ENCODE assay signal across 25 cellular contexts in the genomic region with DNA sequence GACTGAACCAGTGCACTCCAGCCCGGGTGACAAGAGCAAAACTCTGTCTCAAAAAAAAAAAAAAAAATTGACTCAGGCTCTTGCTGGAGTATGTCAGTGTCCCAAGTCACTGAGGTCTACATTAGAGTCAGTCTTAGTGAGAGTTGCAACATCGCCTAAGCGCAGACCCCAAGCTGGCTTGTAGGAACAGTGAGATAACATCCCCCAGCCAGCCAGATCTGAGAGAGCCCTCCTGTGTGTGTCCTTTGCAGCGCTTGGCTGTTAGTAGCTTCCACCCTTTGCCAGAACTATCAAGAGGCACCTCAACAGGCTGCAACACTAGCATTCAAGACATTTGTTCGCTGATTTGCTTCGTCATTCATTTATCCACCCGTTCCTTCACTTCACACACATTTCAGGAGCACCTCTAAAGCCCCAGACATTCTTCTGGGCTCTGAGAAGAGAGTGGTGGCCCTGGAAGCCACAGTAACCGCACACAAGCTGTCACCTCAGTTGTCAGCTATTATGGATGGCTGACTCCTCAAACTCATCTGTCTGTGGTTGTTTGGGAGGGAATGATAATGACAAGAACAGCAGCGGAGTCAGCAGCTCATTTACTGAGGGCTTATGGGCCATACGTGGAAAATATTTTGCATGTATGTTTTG.
"Had no signal": no experiment of that assay in that cellular context is flagged by ENCODE, and none has a peak within 500 bp of the region (broad histone marks: within the 10 kb centered on the region; RNA-seq: fewer than 3 reads in every experiment).

No MANE protein-coding gene starts in this region.

- H3K36me3 ChIP-seq: adrenal gland, SJCRH30 had no signal

- H3K27me3 ChIP-seq: adrenal gland, SJCRH30 had no signal

- ATAC-seq: activated CD4-positive, alpha-beta T cell treated with anti-CD3 and anti-CD28 coated beads for 36 hours; activated CD8-positive, alpha-beta T cell treated with anti-CD3 and anti-CD28 coated beads for 36 hours; activated T-cell treated with anti-CD3 and anti-CD28 coated beads, Interleukin-2, amount 50 U/mL, for 72 hours; PC-3 had no signal

- H3K4me1 Mint-ChIP-seq: activated CD4-positive, alpha-beta T cell treated with anti-CD3 and anti-CD28 coated beads for 36 hours; activated naive CD8-positive, alpha-beta T cell treated with anti-CD3 and anti-CD28 coated beads, Interleukin-2, amount 10 ng/mL, durations not matched to agents 7 days and 5 days had no signal

- DNase-seq: activated CD4-positive, alpha-beta T cell treated with anti-CD3 and anti-CD28 coated beads for 36 hours; activated CD4-positive, CD25-positive, alpha-beta regulatory T cell; activated CD8-positive, alpha-beta memory T cell treated with anti-CD3 and anti-CD28 coated beads, Interleukin-2, amount 50 U/mL, for 4 hours; activated CD8-positive, alpha-beta T cell treated with anti-CD3 and anti-CD28 coated beads for 36 hours; activated naive CD4-positive, alpha-beta T cell treated with anti-CD3 and anti-CD28 coated beads, Interleukin-2, amount 50 U/mL, for 16 hours; activated naive CD8-positive, alpha-beta T cell treated with anti-CD3 and anti-CD28 coated beads, Interleukin-2, amount 10 ng/mL, durations not matched to agents 7 days and 5 days; activated T-cell treated with anti-CD3 and anti-CD28 coated beads, Interleukin-2, amount 50 U/mL, for 72 hours; adrenal gland; anterior cingulate cortex; caudate nucleus; Kasumi-1; KBM-7; NCI-H1105 treated with DMSO at 0.1 percent for 48 hours; NCI-H1436 treated with DMSO at 0.1 percent for 48 hours; NCI-H1930; NCI-H2171 treated with DMSO at 0.1 percent for 48 hours; NCI-H345; NCI-H510A; NCI-H526 treated with DMSO at 0.1 percent for 48 hours; NK-92 treated with Interleukin-12 subunit alpha and Interleukin-12 subunit beta, amount 100 ng/mL, for 24 hours; PC-3; SJCRH30; SK-N-SH; T-helper 1 cell had no signal

- H3K27me3 Mint-ChIP-seq: activated CD4-positive, alpha-beta T cell treated with anti-CD3 and anti-CD28 coated beads for 36 hours; activated CD8-positive, alpha-beta T cell treated with anti-CD3 and anti-CD28 coated beads for 36 hours; activated naive CD8-positive, alpha-beta T cell treated with anti-CD3 and anti-CD28 coated beads, Interleukin-2, amount 10 ng/mL, durations not matched to agents 7 days and 5 days had no signal

- H3K27ac Mint-ChIP-seq: activated CD4-positive, alpha-beta T cell treated with anti-CD3 and anti-CD28 coated beads for 36 hours; activated CD8-positive, alpha-beta T cell treated with anti-CD3 and anti-CD28 coated beads for 36 hours; activated naive CD8-positive, alpha-beta T cell treated with anti-CD3 and anti-CD28 coated beads, Interleukin-2, amount 10 ng/mL, durations not matched to agents 7 days and 5 days; activated T-cell treated with anti-CD3 and anti-CD28 coated beads, Interleukin-2, amount 50 U/mL, for 72 hours had no signal

- H3K27ac ChIP-seq: SJCRH30, VCaP had no signal

- H3K4me3 ChIP-seq: adrenal gland, SJCRH30 had no signal

- H3K4me3 Mint-ChIP-seq: activated CD4-positive, alpha-beta T cell treated with anti-CD3 and anti-CD28 coated beads for 36 hours; activated CD8-positive, alpha-beta T cell treated with anti-CD3 and anti-CD28 coated beads for 36 hours; activated naive CD8-positive, alpha-beta T cell treated with anti-CD3 and anti-CD28 coated beads, Interleukin-2, amount 10 ng/mL, durations not matched to agents 7 days and 5 days; activated T-cell treated with anti-CD3 and anti-CD28 coated beads, Interleukin-2, amount 50 U/mL, for 72 hours had no signal

- H3K4me1 ChIP-seq: adrenal gland, SJCRH30 had no signal

- H3K9me3 ChIP-seq: adrenal gland, SJCRH30, SK-N-SH had no signal
